Comparison of ENCODE assay signal across 16 cellular contexts in genomic region chr1:31891280-31891679, GRCh38. TPM values are rescaled to one million over a fixed set of nuclear protein-coding genes. Genes with fewer than 3 reads are reported as not detected.
A peak's percentile ranks its signal among the peaks of the same experiment; 100 is the strongest.
DNase-seq lines count a peak whose midpoint lies in the region; ATAC-seq lines count a peak whose summit lies in the region.
"Had no signal": no experiment of that assay in that cellular context is flagged by ENCODE, and none has a peak within 500 bp of the region (broad histone marks: within the 10 kb centered on the region; RNA-seq: fewer than 3 reads in every experiment).

No MANE protein-coding gene starts in this region.

- H4K8ac ChIP-seq in trophoblast cell (ENCODE audit: low read depth, low read length) = no peak overlapping the region

- no peak overlapping the region for H3K4me2 ChIP-seq in trophoblast cell (ENCODE audit: low read length)
- H3K4me2 ChIP-seq: A549, KMS-11 had no signal

- no peaks in the 10 kb centered on the region for H3K9me3 Mint-ChIP-seq in activated T-helper 17 cell treated with anti-CD3 and anti-CD28 coated beads, Interleukin-2, amount 50 U/mL, for 72 hours

- H3K4me3 Mint-ChIP-seq in activated T-helper 17 cell treated with anti-CD3 and anti-CD28 coated beads, Interleukin-2, amount 50 U/mL, for 72 hours = peak overlapping the region; percentile 78
- H3K4me3 Mint-ChIP-seq: WTC11 had no signal

- H3K14ac ChIP-seq in trophoblast cell (ENCODE audit: low read length) = no peak overlapping the region

- no peak overlapping the region for H2BK5ac ChIP-seq in trophoblast cell (ENCODE audit: low read depth, low read length, poor library complexity)

- no peak overlapping the region for H2AFZ ChIP-seq in trophoblast cell (ENCODE audit: insufficient read depth, low read length, poor library complexity)

- no peak overlapping the region for H4K91ac ChIP-seq in trophoblast cell (ENCODE audit: low read depth, low read length)

- WGBS in trophoblast cell (ENCODE audit: extremely low coverage, insufficient coverage, insufficient read length) = no CpG with 5 or more reads among the region's 3 CpGs

- no peak overlapping the region for H3K4ac ChIP-seq in trophoblast cell (ENCODE audit: low read depth, low read length)

- peak overlapping the region; percentile 96 for H3K27ac Mint-ChIP-seq in activated T-helper 17 cell treated with anti-CD3 and anti-CD28 coated beads, Interleukin-2, amount 50 U/mL, for 72 hours
- H3K27ac Mint-ChIP-seq: WTC11 had no signal

- no peaks in the 10 kb centered on the region for H3K27me3 ChIP-seq in trophoblast cell (ENCODE audit: insufficient read depth, low read length)
- H3K27me3 ChIP-seq: sigmoid colon had no signal

- H3K9ac ChIP-seq in trophoblast cell (ENCODE audit: low read length) = no peak overlapping the region
- H3K9ac ChIP-seq: KMS-11 had no signal

- H3K27me3 Mint-ChIP-seq in activated T-helper 17 cell treated with anti-CD3 and anti-CD28 coated beads, Interleukin-2, amount 50 U/mL, for 72 hours = no peaks in the 10 kb centered on the region

- H3K27ac ChIP-seq in trophoblast cell (ENCODE audit: low read depth, low read length) = no peak overlapping the region
- H3K27ac ChIP-seq: A549, KMS-11, sigmoid colon had no signal

- no peaks in the 10 kb centered on the region for H3K79me2 ChIP-seq in trophoblast cell (ENCODE audit: control insufficient read depth, insufficient read depth, low read length, poor library complexity)

- no peaks in the 10 kb centered on the region for H3K9me3 ChIP-seq in trophoblast cell (ENCODE audit: insufficient read depth, low read depth, low read length)
- H3K9me3 ChIP-seq: A549, sigmoid colon had no signal

- ATAC-seq in HG02610 (IDR thresholded peaks at IDR 0.05; ENCODE audit: unreplicated experiment) = peak; percentile 72
- peak; percentile 88 for ATAC-seq in activated T-helper 17 cell treated with anti-CD3 and anti-CD28 coated beads, Interleukin-2, amount 50 U/mL, for 72 hours (replicated peaks)
- ATAC-seq: A549, WTC11 had no signal

- H3K4me3 ChIP-seq in trophoblast cell (ENCODE audit: low read depth, low read length) = no peak overlapping the region
- H3K4me3 ChIP-seq: A549, sigmoid colon had no signal

- H2BK12ac ChIP-seq in trophoblast cell (ENCODE audit: low read length) = no peak overlapping the region

- H3K36me3 ChIP-seq in trophoblast cell (ENCODE audit: control insufficient read depth in 1 of 2, insufficient read depth in 2 of 2, low read length in 2 of 2) = no peaks in the 10 kb centered on the region
- H3K36me3 ChIP-seq: sigmoid colon had no signal

- no peaks in the 10 kb centered on the region for H3K79me1 ChIP-seq in trophoblast cell (ENCODE audit: low read length)

- no peak overlapping the region for H2AK5ac ChIP-seq in trophoblast cell (ENCODE audit: low read length)

- H3K18ac ChIP-seq in trophoblast cell (ENCODE audit: low read length) = no peak overlapping the region

- peaks cover 8% of the 10 kb centered on the region for H3K36me3 Mint-ChIP-seq in activated T-helper 17 cell treated with anti-CD3 and anti-CD28 coated beads, Interleukin-2, amount 50 U/mL, for 72 hours (ENCODE audit: low read depth)
- H3K36me3 Mint-ChIP-seq: WTC11 had no signal

- H2BK120ac ChIP-seq in trophoblast cell (ENCODE audit: insufficient read depth, low read length, poor library complexity) = no peak overlapping the region

- peak; percentile 69 for DNase-seq in activated CD4-positive, alpha-beta T cell treated with anti-CD3 and anti-CD28 coated beads for 48 hours
- DNase-seq in activated CD4-positive, alpha-beta T cell treated with anti-CD3 and anti-CD28 coated beads, Interleukin-2, amount 50 U/mL, for 4 hours = no peak
- DNase-seq in stimulated activated CD4-positive, alpha-beta T cell treated with anti-CD3 and anti-CD28 coated beads, Interleukin-2, amount 100 ng/mL, for 48 hours = peak; percentile 28
- no peak for DNase-seq in NCI-H2107 (lab: John Stamatoyannopoulos, UW)
- no peak for DNase-seq in trophoblast cell
- DNase-seq in DMS 273 (lab: John Stamatoyannopoulos, UW; ENCODE audit: unreplicated experiment) = no peak
- DNase-seq: DMS53, GOT3, NCI-H2171 treated with DMSO at 0.1 percent for 48 hours, SHP77, sigmoid colon had no signal

- no peaks in the 10 kb centered on the region for H3K4me1 ChIP-seq in trophoblast cell (ENCODE audit: control insufficient read depth in 1 of 2, insufficient read depth in 2 of 2, low read length in 2 of 2)
- H3K4me1 ChIP-seq: A549, sigmoid colon had no signal

- no peak overlapping the region for H3K23ac ChIP-seq in trophoblast cell (ENCODE audit: low read length)

- H3K4me1 Mint-ChIP-seq in activated T-helper 17 cell treated with anti-CD3 and anti-CD28 coated beads, Interleukin-2, amount 50 U/mL, for 72 hours = peaks cover 13% of the 10 kb centered on the region

- H4K12ac ChIP-seq in trophoblast cell (ENCODE audit: low read depth, low read length) = no peak overlapping the region

RNA-seq across cellular contexts. Expression of gene PTP4A2, which starts 46.9 kb away (rescaled TPM):
- total RNA-seq in activated T-helper 17 cell treated with anti-CD3 and anti-CD28 coated beads, Interleukin-2, amount 50 U/mL, for 72 hours = 100 to 1,000 TPM; 285 to 351 TPM
- 646 and 682 TPM in 2 replicates for polyA plus RNA-seq in trophoblast cell (2013)

Comparison
In these comparisons a context has a peak if more than half of its experiments do, and no peak if none do; other contexts are left out.
1. DNase-seq: peak in activated CD4-positive, alpha-beta T cell treated with anti-CD3 and anti-CD28 coated beads for 48 hours (single experiment) and stimulated activated CD4-positive, alpha-beta T cell treated with anti-CD3 and anti-CD28 coated beads, Interleukin-2, amount 100 ng/mL, for 48 hours (2 of 2); none in activated CD4-positive, alpha-beta T cell treated with anti-CD3 and anti-CD28 coated beads, Interleukin-2, amount 50 U/mL, for 4 hours (0 of 2), NCI-H2107 (single experiment), trophoblast cell (0 of 2) and DMS 273 (single experiment).